Comparison of ENCODE assay signal across 10 cellular contexts in genomic region chr16:68416057-68417046, GRCh38. TPM values are rescaled to one million over a fixed set of nuclear protein-coding genes. Genes with fewer than 3 reads are reported as not detected.
A peak's percentile ranks its signal among the peaks of the same experiment; 100 is the strongest.
DNase-seq lines count a peak whose midpoint lies in the region; ATAC-seq and TF ChIP-seq lines count a peak whose summit lies in the region.
"Had no signal": no experiment of that assay in that cellular context is flagged by ENCODE, and none has a peak within 500 bp of the region (broad histone marks: within the 10 kb centered on the region; RNA-seq: fewer than 3 reads in every experiment).

No MANE protein-coding gene starts in this region.

- CTCF ChIA-PET in activated CD4-positive, alpha-beta memory T cell treated with anti-CD3 and anti-CD28 coated beads, Interleukin-2, amount 10 ng/mL, durations not matched to agents 7 days and 5 days (lab: Charles Lee), result interaction anchor here (0.6 to 3.4 kb wide), 7 partner anchors 9 to 291 kb away, joined by 3 to 16 read pairs (median 4); no protein-coding TSS in a partner anchor

- no peak for TF ChIP-seq CTCF in GM13977 (IDR thresholded peaks at IDR 0.05; ENCODE audit: extremely low read depth, insufficient read depth, missing control alignments)

- in situ Hi-C loops in GM13977 (cut with MboI; ENCODE audit: low pct_unique_long_range_greater_than_20kb, low sequenced_read_pairs, unreplicated experiment), result no loop called here

- no peaks in the 10 kb centered on the region for H3K27me3 ChIP-seq in mucosa of rectum (ENCODE audit: control insufficient read depth in 2 of 2, insufficient read depth in 2 of 2, low read length in 2 of 2)

- no peaks in the 10 kb centered on the region for H3K9me3 Mint-ChIP-seq in activated CD4-positive, alpha-beta memory T cell treated with anti-CD3 and anti-CD28 coated beads, Interleukin-2, amount 10 ng/mL, durations not matched to agents 7 days and 5 days

- H3K4me3 Mint-ChIP-seq in activated CD4-positive, alpha-beta memory T cell treated with anti-CD3 and anti-CD28 coated beads, Interleukin-2, amount 10 ng/mL, durations not matched to agents 7 days and 5 days, result no peak overlapping the region

- POLR2A ChIA-PET in activated CD4-positive, alpha-beta memory T cell treated with anti-CD3 and anti-CD28 coated beads, Interleukin-2, amount 10 ng/mL, durations not matched to agents 7 days and 5 days (lab: Charles Lee), result interaction anchor here (1.1 to 3.8 kb wide), 6 partner anchors 9 to 154 kb away, joined by 3 to 17 read pairs (median 4); no protein-coding TSS in a partner anchor

- DNase-seq in COLO668 (lab: John Stamatoyannopoulos, UW; ENCODE audit: unreplicated experiment), result peak; percentile 79
- DNase-seq in NCI-H1092 treated with DMSO at 0.1 percent for 48 hours (lab: John Stamatoyannopoulos, UW), result peak; percentile 54
- DNase-seq in activated CD4-positive, alpha-beta memory T cell treated with anti-CD3 and anti-CD28 coated beads, Interleukin-2, amount 10 ng/mL, durations not matched to agents 7 days and 5 days, result no peak
- DNase-seq in GM13977 (ENCODE audit: low spot score), result no peak
- no peak for DNase-seq in activated gamma-delta T cell treated with Interleukin-2 at 50 U/mL for 16 hours
- DNase-seq: EL, NCI-H446 had no signal

- H3K9ac ChIP-seq in mucosa of rectum (ENCODE audit: low read depth in 1 of 2, low read length in 2 of 2), result peak overlapping the region; percentile 70 to 79

- H3K27me3 Mint-ChIP-seq in activated CD4-positive, alpha-beta memory T cell treated with anti-CD3 and anti-CD28 coated beads, Interleukin-2, amount 10 ng/mL, durations not matched to agents 7 days and 5 days, result peaks cover 3% of the 10 kb centered on the region

- H3K4me3 ChIP-seq in mucosa of rectum (ENCODE audit: low read length in 2 of 2), result peak overlapping the region; percentile 47 to 51

- H3K4me1 ChIP-seq in mucosa of rectum (ENCODE audit: control insufficient read depth in 2 of 2, insufficient read depth in 2 of 2, low read length in 2 of 2), result peaks cover 41 to 64% of the 10 kb centered on the region in 2 donors

- peak overlapping the region; percentile 94 for H3K27ac Mint-ChIP-seq in activated CD4-positive, alpha-beta memory T cell treated with anti-CD3 and anti-CD28 coated beads, Interleukin-2, amount 10 ng/mL, durations not matched to agents 7 days and 5 days

- ATAC-seq in HG02642 (IDR thresholded peaks at IDR 0.05; ENCODE audit: poor library complexity, unreplicated experiment) (no peak), GM21576 (IDR thresholded peaks at IDR 0.05; ENCODE audit: unreplicated experiment) (no peak)

- peaks cover 35% of the 10 kb centered on the region for H3K4me1 Mint-ChIP-seq in activated CD4-positive, alpha-beta memory T cell treated with anti-CD3 and anti-CD28 coated beads, Interleukin-2, amount 10 ng/mL, durations not matched to agents 7 days and 5 days

- H3K9me3 ChIP-seq in mucosa of rectum (ENCODE audit: control insufficient read depth in 2 of 2, low read length in 2 of 2), result no peaks in the 10 kb centered on the region

- H3K27ac ChIP-seq in mucosa of rectum (ENCODE audit: low read depth in 2 of 2, low read length in 2 of 2), result peak overlapping the region; percentile 94 to 98

- H3K36me3 Mint-ChIP-seq in activated CD4-positive, alpha-beta memory T cell treated with anti-CD3 and anti-CD28 coated beads, Interleukin-2, amount 10 ng/mL, durations not matched to agents 7 days and 5 days (ENCODE audit: low read depth), result peaks cover 3% of the 10 kb centered on the region

- no peaks in the 10 kb centered on the region for H3K36me3 ChIP-seq in mucosa of rectum (ENCODE audit: control insufficient read depth in 2 of 2, insufficient read depth in 2 of 2, low read length in 2 of 2)

RNA-seq across cellular contexts. Expression of gene SMPD3, which starts 32.0 kb away (rescaled TPM):
- total RNA-seq in activated CD4-positive, alpha-beta memory T cell treated with anti-CD3 and anti-CD28 coated beads, Interleukin-2, amount 10 ng/mL, durations not matched to agents 7 days and 5 days, result under 1 TPM; 0.38 to 0.53 TPM

Comparison
In these comparisons a context has a peak if more than half of its experiments do, and no peak if none do; other contexts are left out.
1. DNase-seq: peak in COLO668 (single experiment) and NCI-H1092 treated with DMSO at 0.1 percent for 48 hours (single experiment); none in activated CD4-positive, alpha-beta memory T cell treated with anti-CD3 and anti-CD28 coated beads, Interleukin-2, amount 10 ng/mL, durations not matched to agents 7 days and 5 days (single experiment), GM13977 (single experiment) and activated gamma-delta T cell treated with Interleukin-2 at 50 U/mL for 16 hours (single experiment).